In the genomic region with DNA sequence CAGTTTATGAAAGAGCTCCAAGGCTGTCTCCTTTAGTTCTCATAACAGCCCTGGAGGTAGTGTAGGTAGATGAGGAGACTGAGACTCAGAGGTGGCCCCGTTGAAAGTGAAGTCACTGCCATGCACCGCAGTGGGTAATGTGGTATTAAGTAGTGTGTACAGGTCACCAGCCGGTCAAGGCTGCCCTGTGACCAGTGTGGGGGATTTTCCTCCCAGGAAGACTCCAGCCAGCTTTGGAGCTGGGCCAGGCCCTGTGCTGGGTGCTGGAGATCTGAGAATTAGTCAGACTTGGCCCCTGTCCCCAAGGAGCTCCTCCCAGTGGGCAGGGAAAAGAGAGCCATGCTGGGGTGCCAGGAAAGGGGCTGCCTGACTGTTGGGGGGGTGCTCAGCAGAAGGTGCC, we compare ENCODE assay signal across 11 cellular contexts. TPM values are rescaled to one million over a fixed set of nuclear protein-coding genes. Genes with fewer than 3 reads are reported as not detected.
DNase-seq lines count a peak whose midpoint lies in the region; ATAC-seq, FAIRE-seq and TF ChIP-seq lines count a peak whose summit lies in the region.
"Had no signal": no experiment of that assay in that cellular context is flagged by ENCODE, and none has a peak within 500 bp of the region (broad histone marks: within the 10 kb centered on the region; RNA-seq: fewer than 3 reads in every experiment).

No MANE protein-coding gene starts in this region.

- H3K27me3 Mint-ChIP-seq in mesothelial cell of epicardium (ENCODE audit: low read depth), result no peaks in the 10 kb centered on the region

- H3K9me2 ChIP-seq in Karpas-422 (replicated peaks; ENCODE audit: insufficient read depth, low read length), result no peaks in the 10 kb centered on the region

- peak; percentile 52 for DNase-seq in AG04450 (ENCODE audit: low read depth, low spot score)
- DNase-seq in Karpas-422, result peak; percentile 47
- DNase-seq in bronchial epithelial cell (ENCODE audit: low read depth), result peak; percentile 51
- DNase-seq in mesothelial cell of epicardium (ENCODE audit: low spot score in 2 of 2, unreplicated experiment in 2 of 2), result no peak
- no peak for DNase-seq in lower leg skin (ENCODE audit: low spot score in 2 of 2)
- no peak for DNase-seq in NCI-H2029 treated with DMSO at 0.1 percent for 48 hours (lab: John Stamatoyannopoulos, UW)
- DNase-seq: activated T-cell treated with anti-CD3 and anti-CD28 coated beads for 4 hours, retina had no signal

- no peaks in the 10 kb centered on the region for H3K79me2 ChIP-seq in Karpas-422 (ENCODE audit: low read length)

- H3K9me3 Mint-ChIP-seq in mesothelial cell of epicardium, result no peaks in the 10 kb centered on the region

- H3K4me3 ChIP-seq in AG04450 (ENCODE audit: low read depth, low read length), result no peak overlapping the region
- H3K4me3 ChIP-seq in Karpas-422 (ENCODE audit: low read length), result no peak overlapping the region
- H3K4me3 ChIP-seq in bronchial epithelial cell (ENCODE audit: low read depth, low read length), result no peak overlapping the region
- H3K4me3 ChIP-seq in lower leg skin (ENCODE audit: low read depth, poor library complexity, severe bottlenecking), result no peak overlapping the region

- no peaks in the 10 kb centered on the region for H3K36me3 Mint-ChIP-seq in mesothelial cell of epicardium

- H3K27ac Mint-ChIP-seq in mesothelial cell of epicardium, result peak overlapping the region; percentile 1

- ATAC-seq in HG03457 (IDR thresholded peaks at IDR 0.05; ENCODE audit: unreplicated experiment) (no peak), GM19395 (IDR thresholded peaks at IDR 0.05; ENCODE audit: unreplicated experiment) (no peak)

- FAIRE-seq in bronchial epithelial cell (lab: Jason Lieb, UNC), result peak; percentile 40

- H2AFZ ChIP-seq in Karpas-422 (ENCODE audit: low read length), result no peak overlapping the region

- no peaks in the 10 kb centered on the region for H3K36me3 ChIP-seq in Karpas-422 (ENCODE audit: insufficient read depth, low read length)
- no peaks in the 10 kb centered on the region for H3K36me3 ChIP-seq in bronchial epithelial cell (ENCODE audit: control insufficient read depth, insufficient read depth, low read length)

- no peak overlapping the region for H3K4me3 Mint-ChIP-seq in mesothelial cell of epicardium

- 47 to 72% methylated on average over 3 of the region's 3 CpGs for WGBS in lower leg skin, 2 donors

- H3K4me2 ChIP-seq in Karpas-422 (ENCODE audit: low read depth, low read length, poor library complexity, severe bottlenecking), result peak overlapping the region; percentile 11

- H4K20me1 ChIP-seq in Karpas-422 (ENCODE audit: insufficient read depth, low read depth, low read length), result peaks cover 4% of the 10 kb centered on the region; the same call in 1 of the 2 replicates

- H3K27ac ChIP-seq in AG04450 (ENCODE audit: low read depth, low read length), result peak overlapping the region; percentile 25
- no peak overlapping the region for H3K27ac ChIP-seq in Karpas-422 (ENCODE audit: low read length)

- no peak for TF ChIP-seq POLR2A in lower leg skin (IDR thresholded peaks at IDR 0.05)

- no peak overlapping the region for H3K9ac ChIP-seq in Karpas-422 (ENCODE audit: low read length)

- H3K4me1 Mint-ChIP-seq in mesothelial cell of epicardium, result peaks cover 19% of the 10 kb centered on the region

- TF ChIP-seq CTCF in AG04450 (IDR thresholded peaks at IDR 0.05; ENCODE audit: low read depth, low read length) (no peak), bronchial epithelial cell (IDR thresholded peaks at IDR 0.05; ENCODE audit: insufficient read depth, low read length, severe bottlenecking) (no peak), mesothelial cell of epicardium (IDR thresholded peaks at IDR 0.05; ENCODE audit: unreplicated experiment) (no peak), lower leg skin (IDR thresholded peaks at IDR 0.05) (no peak)

- peaks cover 52% of the 10 kb centered on the region for H3K4me1 ChIP-seq in Karpas-422 (ENCODE audit: low read length)

- intact Hi-C loops in lower leg skin (cut with DNase I; ENCODE audit: low total_unique reads), result loop anchor here (10.0 kb wide), 1 partner anchor 383 kb away; no protein-coding TSS in a partner anchor

- POLR2A ChIA-PET in AG04450 (lab: Yijun Ruan, JAX), result interaction anchor here (0.6 kb wide), 1 partner anchor 352 kb away, joined by 4 read pairs; no protein-coding TSS in a partner anchor

- H3K27me3 ChIP-seq in AG04450 (ENCODE audit: control insufficient read depth, insufficient read depth, low read length) (no peaks in the 10 kb centered on the region), Karpas-422 (ENCODE audit: low read length) (no peaks in the 10 kb centered on the region; the same call in 1 of the 2 replicates), bronchial epithelial cell (ENCODE audit: control insufficient read depth, insufficient read depth, low read length) (no peaks in the 10 kb centered on the region)

- H3K9me3 ChIP-seq in AG04450 (ENCODE audit: control insufficient read depth, insufficient read depth, low read length) (no peaks in the 10 kb centered on the region; the same call in 1 of the 2 replicates), Karpas-422 (ENCODE audit: low read length) (no peaks in the 10 kb centered on the region)

- CTCF ChIA-PET in AG04450 (lab: Charles Lee), result interaction anchor here (0.7 to 3.4 kb wide), 5 partner anchors 17 to 62 kb away, joined by 4 to 23 read pairs (median 7); a partner anchor contains a TSS

RNA-seq across cellular contexts. Expression of a gene that starts 5.3 kb away (rescaled TPM):
- polyA plus RNA-seq in AG04450 (2011; rRNA removed), result not detected in 2 replicates
- polyA minus RNA-seq in AG04450 (2011; rRNA and poly(A)+ RNA removed), result 0.65 and 0.78 TPM in 2 replicates
- total RNA-seq in Karpas-422 (2014; rRNA removed; shearing (Covaris generic); ENCODE audit: low replicate concordance), result not detected in 2 replicates
- total RNA-seq in bronchial epithelial cell (not detected in 2 replicates), mesothelial cell of epicardium (0.80 to 1.5 TPM (median 1.4 TPM) in 3 replicates), lower leg skin (not detected)
- polyA plus RNA-seq: thymus had no signal

RNA-seq across cellular contexts. Expression of a gene that starts 20.1 kb away (rescaled TPM):
- not detected in 2 replicates for polyA plus RNA-seq in AG04450 (2011; rRNA removed)
- polyA minus RNA-seq in AG04450 (2011; rRNA and poly(A)+ RNA removed), result not detected in 2 replicates
- total RNA-seq in Karpas-422 (2014; rRNA removed; shearing (Covaris generic); ENCODE audit: low replicate concordance), result not detected in 2 replicates
- total RNA-seq in bronchial epithelial cell (under 0.01 and 0.13 TPM in 2 replicates), mesothelial cell of epicardium (1.8 to 2.4 TPM (median 2.2 TPM) in 3 replicates), lower leg skin (1 to 10 TPM in 3 of 4 donors, under 1 TPM in 1; 0.69 to 2.1 (median 1.4) TPM)

RNA-seq across cellular contexts. Expression of a gene that starts 41.2 kb away (rescaled TPM):
- polyA plus RNA-seq in AG04450 (2011; rRNA removed), result 18.6 and 22.8 TPM in 2 replicates
- polyA minus RNA-seq in AG04450 (2011; rRNA and poly(A)+ RNA removed), result 19.5 and 24.8 TPM in 2 replicates
- total RNA-seq in Karpas-422 (2014; rRNA removed; shearing (Covaris generic); ENCODE audit: low replicate concordance), result 0.07 and 0.54 TPM in 2 replicates
- total RNA-seq in bronchial epithelial cell, result 3.2 and 9.6 TPM in 2 replicates
- total RNA-seq in mesothelial cell of epicardium, result 16.1 to 18.3 TPM (median 16.5 TPM) in 3 replicates
- total RNA-seq in lower leg skin, result 1 to 10 TPM in 3 of 4 donors, under 1 TPM in 1; 0.38 to 1.9 (median 1.2) TPM

Comparison
In these comparisons a context has a peak if more than half of its experiments do, and no peak if none do; other contexts are left out.
1. DNase-seq: peak in AG04450 (single experiment), Karpas-422 (single experiment) and bronchial epithelial cell (single experiment); none in mesothelial cell of epicardium (0 of 2), lower leg skin (0 of 2) and NCI-H2029 treated with DMSO at 0.1 percent for 48 hours (single experiment).